14 cellular contexts compared by ENCODE assay signal in the genomic region with DNA sequence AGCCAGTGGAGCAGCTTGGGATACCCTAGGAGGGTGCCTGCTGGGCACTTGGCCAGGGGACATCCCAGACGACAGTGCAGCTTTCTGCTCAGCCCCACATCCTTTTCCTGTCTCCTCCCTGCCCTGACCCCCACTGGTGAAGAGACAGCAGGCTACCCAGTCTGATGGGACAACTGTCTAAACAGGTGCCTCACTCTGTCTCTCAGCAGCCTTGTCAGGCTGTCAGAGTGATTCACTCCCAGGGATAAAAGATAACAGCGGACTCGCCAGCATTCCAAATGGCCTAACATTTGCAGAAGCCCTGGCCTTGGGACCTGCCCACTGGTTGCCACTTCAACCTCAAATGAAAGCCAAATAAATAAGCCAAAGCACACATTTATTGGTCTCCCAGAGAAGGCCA.
"Had no signal": no experiment of that assay in that cellular context is flagged by ENCODE, and none has a peak within 500 bp of the region (broad histone marks: within the 10 kb centered on the region; RNA-seq: fewer than 3 reads in every experiment).

No MANE protein-coding gene starts in this region.

- H2AFZ ChIP-seq: parathyroid adenoma had no signal

- H3K27me3 ChIP-seq: transverse colon had no signal

- H3K27ac ChIP-seq: parathyroid adenoma, transverse colon had no signal

- H3K4me3 ChIP-seq: transverse colon had no signal

- H3K4me1 ChIP-seq: parathyroid adenoma, transverse colon had no signal

- H3K27ac Mint-ChIP-seq: activated CD4-positive, alpha-beta memory T cell treated with anti-CD3 and anti-CD28 coated beads, Interleukin-2, amount 10 ng/mL, durations not matched to agents 7 days and 5 days had no signal

- H3K9me3 Mint-ChIP-seq: activated CD4-positive, alpha-beta memory T cell treated with anti-CD3 and anti-CD28 coated beads, Interleukin-2, amount 10 ng/mL, durations not matched to agents 7 days and 5 days; activated T-cell treated with anti-CD3 and anti-CD28 coated beads, Interleukin-2, amount 50 U/mL, for 4 hours had no signal

- H3K36me3 ChIP-seq: transverse colon had no signal

- H3K9ac ChIP-seq: parathyroid adenoma had no signal

- H3K4me3 Mint-ChIP-seq: activated CD4-positive, alpha-beta memory T cell treated with anti-CD3 and anti-CD28 coated beads, Interleukin-2, amount 10 ng/mL, durations not matched to agents 7 days and 5 days; activated T-cell treated with anti-CD3 and anti-CD28 coated beads, Interleukin-2, amount 50 U/mL, for 4 hours had no signal

- H3K9me3 ChIP-seq: transverse colon had no signal

- DNase-seq: activated CD4-positive, alpha-beta memory T cell treated with anti-CD3 and anti-CD28 coated beads, Interleukin-2, amount 10 ng/mL, durations not matched to agents 7 days and 5 days; activated CD4-positive, alpha-beta T cell treated with anti-CD3 and anti-CD28 coated beads for 4 hours; activated effector memory CD4-positive, alpha-beta T cell treated with Interleukin-2 at 50 U/mL for 16 hours; activated naive CD4-positive, alpha-beta T cell treated with anti-CD3 and anti-CD28 coated beads, Interleukin-2, amount 50 U/mL, for 16 hours; activated T-cell treated with anti-CD3 and anti-CD28 coated beads, Interleukin-2, amount 50 U/mL, for 4 hours; caudate nucleus; hippocampal formation; small intestine; stimulated activated CD4-positive, alpha-beta T cell treated with anti-CD3 and anti-CD28 coated beads, Interleukin-4, amount 100 ng/mL, for 4 hours; stimulated activated CD8-positive, alpha-beta memory T cell treated with anti-CD3 and anti-CD28 coated beads, Interleukin-4, amount 100 ng/mL, for 48 hours; stimulated activated naive CD8-positive, alpha-beta T cell treated with anti-CD3 and anti-CD28 coated beads, Interleukin-15, Interleukin-2, amounts not matched to agents 100 U/mL and 50 U/mL, for 24 hours; T-helper 2 cell; transverse colon had no signal

- H3K79me2 ChIP-seq: parathyroid adenoma had no signal

- ATAC-seq: activated T-cell treated with anti-CD3 and anti-CD28 coated beads, Interleukin-2, amount 50 U/mL, for 4 hours; stimulated activated naive CD8-positive, alpha-beta T cell treated with anti-CD3 and anti-CD28 coated beads, Interleukin-15, Interleukin-2, amounts not matched to agents 100 U/mL and 50 U/mL, for 24 hours had no signal
